In genomic region chr5:92641031-92641962, GRCh38 we compare ENCODE assay signal across 8 cellular contexts.
DNase-seq lines count a peak whose midpoint lies in the region; ATAC-seq and TF ChIP-seq lines count a peak whose summit lies in the region.

No MANE protein-coding gene starts in this region.

- H3K4me1 ChIP-seq in muscle layer of duodenum (ENCODE audit: control insufficient read depth in 1 of 2, insufficient read depth in 2 of 2, low read length in 2 of 2), result peaks cover 0 to 8% of the 10 kb centered on the region in 2 donors
- H3K4me1 ChIP-seq in transverse colon, result peaks cover 0 to 11% (median 5%) of the 10 kb centered on the region in 4 donors
- peaks cover 0 to 11% (median 0%) of the 10 kb centered on the region in 4 donors for H3K4me1 ChIP-seq in tibial artery

- intact Hi-C loops in transverse colon (cut with DNase I; ENCODE audit: low total_unique reads) (no loop called here), tibial artery (cut with DNase I; ENCODE audit: low total_unique reads) (no loop called here)

- 10 to 11% methylated on average over 10 of the region's 10 CpGs for WGBS in transverse colon (ENCODE audit: low coverage in 1 of 2), 2 donors

- H3K4me1 Mint-ChIP-seq in chondrocyte (ENCODE audit: low read depth), result peaks cover 13% of the 10 kb centered on the region
- no peaks in the 10 kb centered on the region for H3K4me1 Mint-ChIP-seq in activated T-cell treated with anti-CD3 and anti-CD28 coated beads, Interleukin-2, amount 50 U/mL, for 72 hours (ENCODE audit: low read depth)

- H3K9me3 ChIP-seq in muscle layer of duodenum (ENCODE audit: control insufficient read depth in 1 of 2, low read length in 2 of 2) (no peaks in the 10 kb centered on the region), transverse colon (no peaks in the 10 kb centered on the region), tibial artery (no peaks in the 10 kb centered on the region)

- TF ChIP-seq CTCF in chondrocyte (IDR thresholded peaks at IDR 0.05) (no peak), transverse colon (IDR thresholded peaks at IDR 0.05) (no peak), tibial artery (IDR thresholded peaks at IDR 0.05) (no peak)

- H3K27me3 ChIP-seq in muscle layer of duodenum (ENCODE audit: low read depth, low read length), result no peaks in the 10 kb centered on the region
- no peaks in the 10 kb centered on the region for H3K27me3 ChIP-seq in transverse colon
- no peaks in the 10 kb centered on the region for H3K27me3 ChIP-seq in tibial artery

- H3K27ac ChIP-seq in muscle layer of duodenum (ENCODE audit: low read length), result no peak overlapping the region
- H3K27ac ChIP-seq in transverse colon, result no peak overlapping the region
- H3K27ac ChIP-seq in tibial artery, result no peak overlapping the region

- H3K27me3 Mint-ChIP-seq in chondrocyte (ENCODE audit: low read depth), result no peaks in the 10 kb centered on the region
- H3K27me3 Mint-ChIP-seq in activated T-cell treated with anti-CD3 and anti-CD28 coated beads, Interleukin-2, amount 50 U/mL, for 72 hours (ENCODE audit: low read depth), result no peaks in the 10 kb centered on the region

- no peaks in the 10 kb centered on the region for H3K36me3 ChIP-seq in muscle layer of duodenum (ENCODE audit: control insufficient read depth in 1 of 2, insufficient read depth in 2 of 2, low read length in 2 of 2)
- no peaks in the 10 kb centered on the region for H3K36me3 ChIP-seq in transverse colon
- no peaks in the 10 kb centered on the region for H3K36me3 ChIP-seq in tibial artery

- H3K4me3 Mint-ChIP-seq in chondrocyte (ENCODE audit: unreplicated experiment), result peak overlapping the region; percentile 65
- no peak overlapping the region for H3K4me3 Mint-ChIP-seq in activated T-cell treated with anti-CD3 and anti-CD28 coated beads, Interleukin-2, amount 50 U/mL, for 72 hours

- no peaks in the 10 kb centered on the region for H3K9me3 Mint-ChIP-seq in chondrocyte (ENCODE audit: low read depth)
- H3K9me3 Mint-ChIP-seq in activated T-cell treated with anti-CD3 and anti-CD28 coated beads, Interleukin-2, amount 50 U/mL, for 72 hours, result peaks cover 4 to 9% of the 10 kb centered on the region in 2 donors

- no peak for TF ChIP-seq POLR2A in transverse colon (IDR thresholded peaks at IDR 0.05)

- H3K27ac Mint-ChIP-seq in chondrocyte (ENCODE audit: unreplicated experiment), result peak overlapping the region; percentile 30
- H3K27ac Mint-ChIP-seq in activated T-cell treated with anti-CD3 and anti-CD28 coated beads, Interleukin-2, amount 50 U/mL, for 72 hours, result no peak overlapping the region

- no peak for ATAC-seq in activated T-cell treated with anti-CD3 and anti-CD28 coated beads, Interleukin-2, amount 50 U/mL, for 72 hours (replicated peaks in 1 of 2)

- H3K4me3 ChIP-seq in muscle layer of duodenum (ENCODE audit: low read depth in 1 of 2, low read length in 2 of 2), result peak overlapping the region; percentile 3 to 41
- peak overlapping the region in 1 of 4 donors; percentile 23 for H3K4me3 ChIP-seq in transverse colon
- H3K4me3 ChIP-seq in tibial artery, result peak overlapping the region in 1 of 2 donors; percentile 15

- no peak for TF ChIP-seq EP300 in transverse colon (IDR thresholded peaks at IDR 0.05; ENCODE audit: low read depth)

- H3K36me3 Mint-ChIP-seq in chondrocyte (ENCODE audit: low read depth), result no peaks in the 10 kb centered on the region
- H3K36me3 Mint-ChIP-seq in activated T-cell treated with anti-CD3 and anti-CD28 coated beads, Interleukin-2, amount 50 U/mL, for 72 hours (ENCODE audit: insufficient read depth in 2 of 2), result no peaks in the 10 kb centered on the region

- DNase-seq in DMS153 treated with DMSO at 0.1 percent for 48 hours (lab: John Stamatoyannopoulos, UW; ENCODE audit: unreplicated experiment), result peak; percentile 61
- peak; percentile 63 for DNase-seq in NCI-H2081 treated with DMSO at 0.1 percent for 48 hours (lab: John Stamatoyannopoulos, UW)
- no peak for DNase-seq in chondrocyte (ENCODE audit: low spot score)
- DNase-seq in activated effector memory CD4-positive, alpha-beta T cell treated with Interleukin-2 at 50 U/mL for 16 hours, result no peak
- no peak for DNase-seq in transverse colon
- DNase-seq in activated T-cell treated with anti-CD3 and anti-CD28 coated beads, Interleukin-2, amount 50 U/mL, for 72 hours, result no peak
- DNase-seq in tibial artery, result no peak

- in situ Hi-C loops in transverse colon (cut with MboI; ENCODE audit: low pct_ligation_motif_present in 1 of 4, low pct_unique_long_range_greater_than_20kb in 1 of 4, low sequenced_read_pairs in 3 of 4), result no loop called here

Comparison
In these comparisons a context has a peak if more than half of its experiments do, and no peak if none do; other contexts are left out.
1. DNase-seq: peak in DMS153 treated with DMSO at 0.1 percent for 48 hours (single experiment) and NCI-H2081 treated with DMSO at 0.1 percent for 48 hours (single experiment); none in chondrocyte (single experiment), activated effector memory CD4-positive, alpha-beta T cell treated with Interleukin-2 at 50 U/mL for 16 hours (single experiment), transverse colon (single experiment), activated T-cell treated with anti-CD3 and anti-CD28 coated beads, Interleukin-2, amount 50 U/mL, for 72 hours (0 of 2) and tibial artery (0 of 2).